Comparison of ENCODE assay signal across 8 cellular contexts in the genomic region with DNA sequence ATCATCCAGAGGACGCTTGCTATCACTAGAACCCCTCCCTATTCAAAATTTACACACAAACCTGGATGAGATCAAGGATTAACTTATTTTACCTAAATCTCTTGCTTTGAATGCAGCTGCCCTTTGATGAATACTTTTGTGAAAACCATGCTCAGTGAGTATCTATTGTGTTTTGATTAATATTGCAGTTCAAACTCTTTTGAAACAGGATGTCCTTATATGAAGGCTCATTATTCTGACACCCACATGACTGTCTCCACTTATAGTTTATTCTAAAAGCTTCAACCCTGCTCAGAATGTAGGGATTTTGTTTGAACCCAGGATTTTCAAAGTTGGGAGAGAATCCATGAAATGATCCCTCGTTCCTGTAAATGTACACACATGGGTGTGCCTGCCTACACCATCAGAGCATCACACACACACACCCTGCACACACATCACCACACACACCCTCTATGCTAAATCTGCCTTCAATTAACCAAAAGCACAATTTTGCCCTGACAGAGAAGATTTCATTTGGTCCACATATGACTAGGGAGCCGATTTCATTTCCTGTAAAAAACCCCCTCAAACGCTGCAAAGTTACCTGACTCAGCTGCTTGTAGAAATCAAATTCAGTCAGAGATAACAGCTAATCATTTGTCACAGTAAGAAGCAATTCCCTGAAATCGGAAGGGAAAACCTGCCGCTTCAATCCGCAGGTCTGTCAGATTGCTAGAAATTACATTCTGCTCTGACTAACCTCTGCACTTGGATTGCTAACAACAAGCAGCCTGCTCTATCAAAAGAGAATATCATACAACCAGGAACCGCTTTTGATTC.
DNase-seq lines count a peak whose midpoint lies in the region; ATAC-seq and TF ChIP-seq lines count a peak whose summit lies in the region.

No MANE protein-coding gene starts in this region.

- no peaks in the 10 kb centered on the region for H3K36me3 ChIP-seq in DOHH2 (ENCODE audit: control insufficient read depth, low read length)
- no peaks in the 10 kb centered on the region for H3K36me3 ChIP-seq in HEK293 (ENCODE audit: control insufficient read depth in 2 of 2, insufficient read depth in 1 of 2, low read length in 2 of 2)
- no peaks in the 10 kb centered on the region for H3K36me3 ChIP-seq in naive thymus-derived CD4-positive, alpha-beta T cell (ENCODE audit: control insufficient read depth in 2 of 3, insufficient read depth in 3 of 3, low read length in 3 of 3)

- H3K4me3 ChIP-seq in DOHH2 (ENCODE audit: low read length) (0 out of 2 replicates have a peak overlapping the region, but pooled peaks have one; percentile 13), HEK293 (ENCODE audit: low read depth, low read length) (no peak overlapping the region)
- H3K4me3 ChIP-seq in naive thymus-derived CD4-positive, alpha-beta T cell (ENCODE audit: low read length): no peak overlapping the region

- POLR2A ChIA-PET in HEK293 (lab: Yijun Ruan, JAX): no interaction called here
- POLR2A ChIA-PET in naive thymus-derived CD4-positive, alpha-beta T cell (lab: Charles Lee): no interaction called here
- POLR2A ChIA-PET in HEK293T (lab: Yijun Ruan, JAX): interaction anchor here (0.6 kb wide), 1 partner anchor 382 kb away, joined by 3 read pairs; no protein-coding TSS in a partner anchor

- H4K20me1 ChIP-seq in DOHH2 (ENCODE audit: control insufficient read depth, insufficient read depth, low read depth, low read length): no peaks in the 10 kb centered on the region

- TF ChIP-seq CTCF in DOHH2 (IDR thresholded peaks at IDR 0.05; ENCODE audit: low read depth, low read length, poor library complexity, severe bottlenecking) (no peak), HEK293 (tag by site-specific recombination; IDR thresholded peaks at IDR 0.05) (no peak)

- H3K4me1 Mint-ChIP-seq in activated naive CD8-positive, alpha-beta T cell treated with anti-CD3 and anti-CD28 coated beads, Interleukin-2, amount 50 U/mL, for 24 hours: peaks cover 88% of the 10 kb centered on the region
- H3K4me1 Mint-ChIP-seq in naive thymus-derived CD4-positive, alpha-beta T cell: peaks cover 0 to 49% (median 13%) of the 10 kb centered on the region in 7 donors

- peak; percentile 73 for ATAC-seq in activated naive CD8-positive, alpha-beta T cell treated with anti-CD3 and anti-CD28 coated beads, Interleukin-2, amount 50 U/mL, for 24 hours
- ATAC-seq in naive thymus-derived CD4-positive, alpha-beta T cell: peak; percentile 35

- H3K9me2 ChIP-seq in DOHH2 (replicated peaks; ENCODE audit: control insufficient read depth, low read length): no peaks in the 10 kb centered on the region

- H3K9me3 ChIP-seq in DOHH2 (ENCODE audit: control insufficient read depth, insufficient read depth, low read length) (no peaks in the 10 kb centered on the region), HEK293 (ENCODE audit: control insufficient read depth, insufficient read depth, low read depth, low read length) (no peaks in the 10 kb centered on the region)
- H3K9me3 ChIP-seq in naive thymus-derived CD4-positive, alpha-beta T cell (ENCODE audit: control insufficient read depth in 2 of 3, low read length in 3 of 3): no peaks in the 10 kb centered on the region

- H3F3A ChIP-seq in DOHH2 (ENCODE audit: control insufficient read depth, insufficient read depth): no peaks in the 10 kb centered on the region

- H3K4me3 Mint-ChIP-seq in activated naive CD8-positive, alpha-beta T cell treated with anti-CD3 and anti-CD28 coated beads, Interleukin-2, amount 50 U/mL, for 24 hours: no peak overlapping the region
- H3K4me3 Mint-ChIP-seq in naive thymus-derived CD4-positive, alpha-beta T cell: no peak overlapping the region

- H3K36me3 Mint-ChIP-seq in activated naive CD8-positive, alpha-beta T cell treated with anti-CD3 and anti-CD28 coated beads, Interleukin-2, amount 50 U/mL, for 24 hours (ENCODE audit: low read depth): peaks cover 5% of the 10 kb centered on the region
- no peaks in the 10 kb centered on the region for H3K36me3 Mint-ChIP-seq in naive thymus-derived CD4-positive, alpha-beta T cell

- peaks cover 31% of the 10 kb centered on the region for H3K4me1 ChIP-seq in DOHH2 (ENCODE audit: control insufficient read depth, low read length)
- peaks cover 46% of the 10 kb centered on the region for H3K4me1 ChIP-seq in HEK293 (ENCODE audit: control insufficient read depth, insufficient read depth, low read length)
- peaks cover 0 to 24% of the 10 kb centered on the region in 2 donors for H3K4me1 ChIP-seq in naive thymus-derived CD4-positive, alpha-beta T cell (ENCODE audit: control insufficient read depth in 2 of 2, insufficient read depth in 2 of 2, low read length in 2 of 2)

- no peak for DNase-seq in activated naive CD8-positive, alpha-beta T cell treated with anti-CD3 and anti-CD28 coated beads, Interleukin-2, amount 50 U/mL, for 24 hours
- no peak for DNase-seq in naive thymus-derived CD4-positive, alpha-beta T cell
- no peak for DNase-seq in Ammon's horn (ENCODE audit: low spot score)
- no peak for DNase-seq in NCI-H82 (lab: John Stamatoyannopoulos, UW)
- no peak for DNase-seq in HEK293T (ENCODE audit: extremely low spot score)
- no peak for DNase-seq in mucosa of gallbladder (ENCODE audit: low spot score)

- no peaks in the 10 kb centered on the region for H3K27me3 ChIP-seq in DOHH2 (ENCODE audit: control insufficient read depth, low read length)
- H3K27me3 ChIP-seq in naive thymus-derived CD4-positive, alpha-beta T cell (ENCODE audit: control insufficient read depth in 2 of 2, insufficient read depth in 2 of 2, low read length in 2 of 2): no peaks in the 10 kb centered on the region

- CTCF ChIA-PET in HEK293 (lab: Yijun Ruan, JAX) (no interaction called here), HEK293T (lab: Yijun Ruan, JAX) (no interaction called here)
- CTCF ChIA-PET in naive thymus-derived CD4-positive, alpha-beta T cell (lab: Charles Lee): no interaction called here

- intact Hi-C loops in naive thymus-derived CD4-positive, alpha-beta T cell (cut with micrococcal nuclease): no loop called here

- H3K4me2 ChIP-seq in DOHH2 (ENCODE audit: low read length): peak overlapping the region; percentile 47

- no peaks in the 10 kb centered on the region for H3K79me2 ChIP-seq in DOHH2 (ENCODE audit: control insufficient read depth, low read length)

- H3K27ac Mint-ChIP-seq in activated naive CD8-positive, alpha-beta T cell treated with anti-CD3 and anti-CD28 coated beads, Interleukin-2, amount 50 U/mL, for 24 hours: peak overlapping the region; percentile 69
- no peak overlapping the region for H3K27ac Mint-ChIP-seq in naive thymus-derived CD4-positive, alpha-beta T cell

- H3K9me3 Mint-ChIP-seq in activated naive CD8-positive, alpha-beta T cell treated with anti-CD3 and anti-CD28 coated beads, Interleukin-2, amount 50 U/mL, for 24 hours: no peaks in the 10 kb centered on the region
- no peaks in the 10 kb centered on the region for H3K9me3 Mint-ChIP-seq in naive thymus-derived CD4-positive, alpha-beta T cell

- no peaks in the 10 kb centered on the region for H3K27me3 Mint-ChIP-seq in activated naive CD8-positive, alpha-beta T cell treated with anti-CD3 and anti-CD28 coated beads, Interleukin-2, amount 50 U/mL, for 24 hours
- peaks cover 15 to 39% (median 29%) of the 10 kb centered on the region in 5 donors for H3K27me3 Mint-ChIP-seq in naive thymus-derived CD4-positive, alpha-beta T cell

- H3K27ac ChIP-seq in DOHH2 (ENCODE audit: low read depth, low read length) (no peak overlapping the region), HEK293 (ENCODE audit: extremely low read depth, low read depth, low read length) (no peak overlapping the region)
- no peak overlapping the region for H3K27ac ChIP-seq in naive thymus-derived CD4-positive, alpha-beta T cell (ENCODE audit: low read depth, low read length)

TF ChIP-seq in HEK293T, 16 proteins besides CTCF, POLR2A, EP300 and RAD21:
- no peak for TF ChIP-seq NFRKB (IDR thresholded peaks at IDR 0.05)
- no peak for TF ChIP-seq HDGF (IDR thresholded peaks at IDR 0.05; ENCODE audit: borderline replicate concordance)
- TF ChIP-seq SP1 (IDR thresholded peaks at IDR 0.05): no peak
- TF ChIP-seq CTBP1 (IDR thresholded peaks at IDR 0.05; ENCODE audit: borderline replicate concordance): no peak
- TF ChIP-seq LEF1 (IDR thresholded peaks at IDR 0.05; ENCODE audit: borderline replicate concordance): no peak
- TF ChIP-seq ELF4 (IDR thresholded peaks at IDR 0.05): no peak
- TF ChIP-seq, protein P1, sequence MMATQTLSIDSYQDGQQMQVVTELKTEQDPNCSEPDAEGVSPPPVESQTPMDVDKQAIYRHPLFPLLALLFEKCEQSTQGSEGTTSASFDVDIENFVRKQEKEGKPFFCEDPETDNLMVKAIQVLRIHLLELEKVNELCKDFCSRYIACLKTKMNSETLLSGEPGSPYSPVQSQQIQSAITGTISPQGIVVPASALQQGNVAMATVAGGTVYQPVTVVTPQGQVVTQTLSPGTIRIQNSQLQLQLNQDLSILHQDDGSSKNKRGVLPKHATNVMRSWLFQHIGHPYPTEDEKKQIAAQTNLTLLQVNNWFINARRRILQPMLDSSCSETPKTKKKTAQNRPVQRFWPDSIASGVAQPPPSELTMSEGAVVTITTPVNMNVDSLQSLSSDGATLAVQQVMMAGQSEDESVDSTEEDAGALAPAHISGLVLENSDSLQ (IDR thresholded peaks at IDR 0.05): no peak
- TF ChIP-seq FOXA1 (IDR thresholded peaks at IDR 0.05): no peak
- TF ChIP-seq FOXK2 (IDR thresholded peaks at IDR 0.05): no peak
- no peak for TF ChIP-seq SUZ12 (IDR thresholded peaks at IDR 0.05)
- no peak for TF ChIP-seq BHLHE40 (IDR thresholded peaks at IDR 0.05; ENCODE audit: borderline replicate concordance)
- TF ChIP-seq ARNT (IDR thresholded peaks at IDR 0.05): no peak
- no peak for TF ChIP-seq ZNF384 (IDR thresholded peaks at IDR 0.05)
